Comparison of ENCODE assay signal across 18 cellular contexts in the genomic region with DNA sequence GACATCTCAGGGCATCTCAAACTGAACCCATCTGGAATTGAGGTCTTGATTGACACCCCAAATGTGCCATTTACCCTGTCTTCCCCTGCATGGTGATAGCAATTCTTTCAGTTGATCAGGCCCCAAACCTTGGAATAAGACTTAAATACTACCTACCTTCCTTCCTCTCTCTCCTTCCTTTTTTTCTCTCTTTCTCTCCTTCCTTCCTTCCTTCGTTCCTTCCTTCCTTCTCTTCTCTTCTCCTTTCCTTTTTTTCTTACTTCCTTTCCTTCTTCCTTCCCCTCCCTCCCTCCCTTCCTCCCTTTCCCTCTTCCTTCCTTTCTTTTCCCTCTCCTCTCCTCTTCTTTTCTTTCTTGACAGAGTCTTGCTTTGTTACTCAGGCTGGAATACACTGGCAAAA. TPM values are rescaled to one million over a fixed set of nuclear protein-coding genes. Genes with fewer than 3 reads are reported as not detected.
"Had no signal": no experiment of that assay in that cellular context is flagged by ENCODE, and none has a peak within 500 bp of the region (broad histone marks: within the 10 kb centered on the region; RNA-seq: fewer than 3 reads in every experiment).

No MANE protein-coding gene starts in this region.

- ATAC-seq: activated CD4-positive, CD25-positive, alpha-beta regulatory T cell treated with anti-CD3 and anti-CD28 coated beads, Interleukin-2, amount 50 U/mL, for 24 hours; activated CD8-positive, alpha-beta T cell treated with anti-CD3 and anti-CD28 coated beads, Interleukin-2, amount 10 ng/mL, durations not matched to agents 7 days and 5 days; left cardiac atrium; natural killer cell treated with Interleukin-12 subunit alpha and Interleukin-12 subunit beta and Interleukin-15 and Interleukin-18, amount 100 ng/mL, for 72 hours had no signal

- H3K36me3 ChIP-seq: adrenal gland, suprapubic skin, transverse colon, vagina had no signal

- H3K9me3 Mint-ChIP-seq: activated CD4-positive, alpha-beta T cell treated with anti-CD3 and anti-CD28 coated beads, Interleukin-2, amount 10 ng/mL, durations not matched to agents 7 days and 5 days; activated naive CD4-positive, alpha-beta T cell treated with anti-CD3 and anti-CD28 coated beads, Interleukin-2, amount 10 ng/mL, durations not matched to agents 7 days and 5 days; activated T-cell treated with anti-CD3 and anti-CD28 coated beads, Interleukin-2, amount 50 U/mL, for 24 hours; dendritic cell treated with granulocyte-macrophage colony-stimulating factor and Interleukin-4, amounts not matched to agents 40 ng/mL and 50 ng/mL, for 4 days; natural killer cell treated with Interleukin-12 subunit alpha and Interleukin-12 subunit beta and Interleukin-15 and Interleukin-18, amount 100 ng/mL, for 72 hours; stimulated activated naive CD8-positive, alpha-beta T cell treated with anti-CD3 and anti-CD28 coated beads, Interleukin-15, Interleukin-2, amounts not matched to agents 100 ng/mL and 50 ng/mL, for 24 hours had no signal

- H3K4me3 Mint-ChIP-seq: activated CD4-positive, alpha-beta T cell treated with anti-CD3 and anti-CD28 coated beads, Interleukin-2, amount 10 ng/mL, durations not matched to agents 7 days and 5 days; activated CD8-positive, alpha-beta T cell treated with anti-CD3 and anti-CD28 coated beads, Interleukin-2, amount 10 ng/mL, durations not matched to agents 7 days and 5 days; activated naive CD4-positive, alpha-beta T cell treated with anti-CD3 and anti-CD28 coated beads, Interleukin-2, amount 10 ng/mL, durations not matched to agents 7 days and 5 days; activated T-cell treated with anti-CD3 and anti-CD28 coated beads, Interleukin-2, amount 50 U/mL, for 24 hours; dendritic cell treated with granulocyte-macrophage colony-stimulating factor and Interleukin-4, amounts not matched to agents 40 ng/mL and 50 ng/mL, for 4 days; natural killer cell treated with Interleukin-12 subunit alpha and Interleukin-12 subunit beta and Interleukin-15 and Interleukin-18, amount 100 ng/mL, for 72 hours; stimulated activated naive CD8-positive, alpha-beta T cell treated with anti-CD3 and anti-CD28 coated beads, Interleukin-15, Interleukin-2, amounts not matched to agents 100 ng/mL and 50 ng/mL, for 24 hours had no signal

- H3K9me3 ChIP-seq: adrenal gland, suprapubic skin, transverse colon, vagina had no signal

- H3K4me1 ChIP-seq: adrenal gland had no signal

- DNase-seq: activated CD4-positive, alpha-beta T cell treated with anti-CD3 and anti-CD28 coated beads, Interleukin-2, amount 10 ng/mL, durations not matched to agents 7 days and 5 days; activated CD8-positive, alpha-beta T cell treated with anti-CD3 and anti-CD28 coated beads, Interleukin-2, amount 10 ng/mL, durations not matched to agents 7 days and 5 days; activated naive CD4-positive, alpha-beta T cell treated with anti-CD3 and anti-CD28 coated beads, Interleukin-2, amount 10 ng/mL, durations not matched to agents 7 days and 5 days; activated T-cell treated with anti-CD3 and anti-CD28 coated beads, Interleukin-2, amount 50 U/mL, for 24 hours; adrenal gland; effector CD8-positive, alpha-beta T cell; left cardiac atrium; occipital lobe; stimulated activated CD4-positive, alpha-beta T cell treated with anti-CD3 and anti-CD28 coated beads, Interleukin-2, amount 100 ng/mL, for 24 hours; T-helper 9 cell; transverse colon had no signal

- H3K27me3 ChIP-seq: adrenal gland, suprapubic skin, transverse colon, vagina had no signal

- H3K36me3 Mint-ChIP-seq: activated naive CD4-positive, alpha-beta T cell treated with anti-CD3 and anti-CD28 coated beads, Interleukin-2, amount 10 ng/mL, durations not matched to agents 7 days and 5 days; natural killer cell treated with Interleukin-12 subunit alpha and Interleukin-12 subunit beta and Interleukin-15 and Interleukin-18, amount 100 ng/mL, for 72 hours had no signal

- H3K4me3 ChIP-seq: adrenal gland, suprapubic skin, transverse colon, vagina had no signal

- H3K27ac Mint-ChIP-seq: activated CD8-positive, alpha-beta T cell treated with anti-CD3 and anti-CD28 coated beads, Interleukin-2, amount 10 ng/mL, durations not matched to agents 7 days and 5 days; activated naive CD4-positive, alpha-beta T cell treated with anti-CD3 and anti-CD28 coated beads, Interleukin-2, amount 10 ng/mL, durations not matched to agents 7 days and 5 days; activated T-cell treated with anti-CD3 and anti-CD28 coated beads, Interleukin-2, amount 50 U/mL, for 24 hours; dendritic cell treated with granulocyte-macrophage colony-stimulating factor and Interleukin-4, amounts not matched to agents 40 ng/mL and 50 ng/mL, for 4 days; stimulated activated naive CD8-positive, alpha-beta T cell treated with anti-CD3 and anti-CD28 coated beads, Interleukin-15, Interleukin-2, amounts not matched to agents 100 ng/mL and 50 ng/mL, for 24 hours had no signal

- H3K27ac ChIP-seq: adrenal gland, suprapubic skin, transverse colon, vagina had no signal

- H3K27me3 Mint-ChIP-seq: activated T-cell treated with anti-CD3 and anti-CD28 coated beads, Interleukin-2, amount 50 U/mL, for 24 hours; stimulated activated naive CD8-positive, alpha-beta T cell treated with anti-CD3 and anti-CD28 coated beads, Interleukin-15, Interleukin-2, amounts not matched to agents 100 ng/mL and 50 ng/mL, for 24 hours had no signal

RNA-seq across cellular contexts. Expression of a gene that starts 28.1 kb away (rescaled TPM):
- total RNA-seq: occipital lobe, skeletal muscle tissue, vagina had no signal
